2 cellular contexts compared by ENCODE assay signal in genomic region chr16:15409476-15409875, GRCh38. TPM values are rescaled to one million over a fixed set of nuclear protein-coding genes. Genes with fewer than 3 reads are reported as not detected.
"Had no signal": no experiment of that assay in that cellular context is flagged by ENCODE, and none has a peak within 500 bp of the region (broad histone marks: within the 10 kb centered on the region; RNA-seq: fewer than 3 reads in every experiment).

No MANE protein-coding gene starts in this region.

RNA-seq across cellular contexts. Expression of gene MPV17L, which starts 13.9 kb away (rescaled TPM):
- total RNA-seq: myocyte had no signal

RNA-seq across cellular contexts. Expression of gene NPIPA5, which starts 31.4 kb away (rescaled TPM):
- total RNA-seq: hepatocyte had no signal
